Comparison of ENCODE assay signal across 1 cellular context in genomic region chr3:23940775-23941174, GRCh38.
TF ChIP-seq lines count a peak whose summit lies in the region.

No MANE protein-coding gene starts in this region.

TF ChIP-seq in K562, 482 proteins besides CTCF, POLR2A, EP300 and RAD21 (continued from another document and continues in another):
- TF ChIP-seq EZH2 (IDR thresholded peaks at IDR 0.05; ENCODE audit: borderline replicate concordance, low read depth, low read length), result no peak
- peak; percentile 11 for TF ChIP-seq RBM25 (IDR thresholded peaks at IDR 0.05; ENCODE audit: low read depth, low read length, severe bottlenecking)
- no peak for TF ChIP-seq ARID4B (CRISPR knock-in tag; IDR thresholded peaks at IDR 0.05)
- TF ChIP-seq BRF2 (IDR thresholded peaks at IDR 0.05; ENCODE audit: borderline replicate concordance, insufficient read depth, insufficient read length), result no peak
- TF ChIP-seq MXI1 (IDR thresholded peaks at IDR 0.05; ENCODE audit: low read depth, low read length), result no peak
- TF ChIP-seq RBM22 (IDR thresholded peaks at IDR 0.05; ENCODE audit: low read depth, low read length, poor library complexity, severe bottlenecking), result no peak
- peak; percentile 53; the same call in 1 of the 2 replicates for TF ChIP-seq FOXM1 (IDR thresholded peaks at IDR 0.05; ENCODE audit: low read depth)
- TF ChIP-seq FOXM1 (CRISPR knock-in tag; IDR thresholded peaks at IDR 0.05; ENCODE audit: low read depth), result no peak
- TF ChIP-seq NRF1 (conservative IDR thresholded peaks at IDR 0.05 in 1 of 2, IDR thresholded peaks at IDR 0.05 in 1 of 2), result no peak
- TF ChIP-seq ZNF586 (CRISPR knock-in tag; conservative IDR thresholded peaks at IDR 0.05), result no peak
- TF ChIP-seq L3MBTL2 (IDR thresholded peaks at IDR 0.05), result peak; percentile 16; the same call in 1 of the 2 replicates
- peak; percentile 62 for TF ChIP-seq ZKSCAN8 (CRISPR knock-in tag; IDR thresholded peaks at IDR 0.05)
- TF ChIP-seq RFX1 (IDR thresholded peaks at IDR 0.05), result peak; percentile 76
- TF ChIP-seq ARNT (IDR thresholded peaks at IDR 0.05), result 0 out of 4 replicates have a peak, but pooled peaks of 1 of the 2 experiments have one; percentile 8
- no peak for TF ChIP-seq NELFE (IDR thresholded peaks at IDR 0.05; ENCODE audit: insufficient read depth, insufficient read length)
- no peak for TF ChIP-seq FIP1L1 (IDR thresholded peaks at IDR 0.05; ENCODE audit: low read depth, low read length, poor library complexity, severe bottlenecking)
- peak; percentile 51; the same call in 1 of the 2 replicates for TF ChIP-seq SMARCA4 (IDR thresholded peaks at IDR 0.05)
- TF ChIP-seq WHSC1 (IDR thresholded peaks at IDR 0.05; ENCODE audit: low read length), result no peak
- TF ChIP-seq ZBTB34 (CRISPR knock-in tag; IDR thresholded peaks at IDR 0.05), result no peak
- TF ChIP-seq ZBTB17 (CRISPR knock-in tag; IDR thresholded peaks at IDR 0.05), result no peak
- peak; percentile 93 for TF ChIP-seq C11orf30 (IDR thresholded peaks at IDR 0.05; ENCODE audit: low read depth)
- TF ChIP-seq NCOA1 (IDR thresholded peaks at IDR 0.05; ENCODE audit: low read depth), result peak; percentile 44; the same call in 1 of the 2 replicates
- no peak for TF ChIP-seq HSF4 (CRISPR knock-in tag; IDR thresholded peaks at IDR 0.05; ENCODE audit: borderline replicate concordance)
- TF ChIP-seq PTBP1 (IDR thresholded peaks at IDR 0.05; ENCODE audit: low read depth, low read length), result no peak
- no peak for TF ChIP-seq CUX1 (CRISPR knock-in tag; IDR thresholded peaks at IDR 0.05)
- TF ChIP-seq ZFP36 (IDR thresholded peaks at IDR 0.05; ENCODE audit: low read depth, low read length, partially characterized antibody), result no peak
- TF ChIP-seq FOXJ2 (tag; IDR thresholded peaks at IDR 0.05), result peak; percentile 79; the same call in 1 of the 2 replicates
- TF ChIP-seq HBP1 (CRISPR knock-in tag; IDR thresholded peaks at IDR 0.05), result no peak
- TF ChIP-seq HMGN3 (IDR thresholded peaks at IDR 0.05; ENCODE audit: borderline replicate concordance, extremely low read depth, insufficient read length, low read depth, low read length), result no peak
- no peak for TF ChIP-seq ZNF561 (CRISPR knock-in tag; conservative IDR thresholded peaks at IDR 0.05)
- no peak for TF ChIP-seq TSC22D4 (tag; IDR thresholded peaks at IDR 0.05)
- TF ChIP-seq RB1 (IDR thresholded peaks at IDR 0.05; ENCODE audit: low read depth), result no peak
- no peak for TF ChIP-seq E2F3 (CRISPR knock-in tag; IDR thresholded peaks at IDR 0.05)
- TF ChIP-seq SPI1 (IDR thresholded peaks at IDR 0.05; ENCODE audit: borderline replicate concordance, low read depth, low read length), result no peak
- TF ChIP-seq LEF1 (IDR thresholded peaks at IDR 0.05), result 0 out of 2 replicates have a peak, but pooled peaks have one; percentile 26
- no peak for TF ChIP-seq CBFB (CRISPR knock-in tag; IDR thresholded peaks at IDR 0.05)
- TF ChIP-seq CHD2 (IDR thresholded peaks at IDR 0.05; ENCODE audit: low read depth, low read length), result no peak
- TF ChIP-seq SNRNP70 (optimal IDR thresholded peaks at IDR 0.05; ENCODE audit: low read depth, low read length), result no peak
- no peak for TF ChIP-seq HNRNPUL1 (IDR thresholded peaks at IDR 0.05; ENCODE audit: low read length)
- no peak for TF ChIP-seq PHF20 (IDR thresholded peaks at IDR 0.05; ENCODE audit: partially characterized antibody)
- TF ChIP-seq PML (IDR thresholded peaks at IDR 0.05; ENCODE audit: low read length), result 0 out of 2 replicates have a peak, but pooled peaks have one; percentile 9
- no peak for TF ChIP-seq ZNF696 (CRISPR knock-in tag; conservative IDR thresholded peaks at IDR 0.05)
- no peak for TF ChIP-seq CREB3L1 (IDR thresholded peaks at IDR 0.05; ENCODE audit: borderline replicate concordance, low read depth)
- no peak for TF ChIP-seq FOXO4 (CRISPR knock-in tag; IDR thresholded peaks at IDR 0.05)
- no peak for TF ChIP-seq ZNF79 (CRISPR knock-in tag; IDR thresholded peaks at IDR 0.05; ENCODE audit: low read depth)
- TF ChIP-seq DPF2 (IDR thresholded peaks at IDR 0.05), result 0 out of 2 replicates have a peak, but pooled peaks have one; percentile 55
- peak; percentile 31 for TF ChIP-seq BRD9 (IDR thresholded peaks at IDR 0.05; ENCODE audit: low read depth, partially characterized antibody)
- no peak for TF ChIP-seq ZNF695 (CRISPR knock-in tag; IDR thresholded peaks at IDR 0.05)
- no peak for TF ChIP-seq ZZZ3 (IDR thresholded peaks at IDR 0.05)
- no peak for TF ChIP-seq ZNF766 (CRISPR knock-in tag; conservative IDR thresholded peaks at IDR 0.05)
- TF ChIP-seq ATF1 (CRISPR knock-in tag; IDR thresholded peaks at IDR 0.05), result no peak
- peak; percentile 86 for TF ChIP-seq ATF1 (tag; IDR thresholded peaks at IDR 0.05)
- TF ChIP-seq BACH1 (tag; IDR thresholded peaks at IDR 0.05), result peak; percentile 90
- TF ChIP-seq ZNF316 (IDR thresholded peaks at IDR 0.05), result peak; percentile 95
- TF ChIP-seq E2F4 (CRISPR knock-in tag; IDR thresholded peaks at IDR 0.05; ENCODE audit: low read depth), result no peak
- no peak for TF ChIP-seq TCF7L2 (IDR thresholded peaks at IDR 0.05; ENCODE audit: low read depth, low read length)
- no peak for TF ChIP-seq GTF2E2 (tag; IDR thresholded peaks at IDR 0.05)
- no peak for TF ChIP-seq ZNF175 (CRISPR knock-in tag; IDR thresholded peaks at IDR 0.05; ENCODE audit: low read depth)
- no peak for TF ChIP-seq HDAC2 (IDR thresholded peaks at IDR 0.05)
